1 cellular context compared by ENCODE assay signal in genomic region chr12:12095016-12095415, GRCh38.
TF ChIP-seq lines count a peak whose summit lies in the region.

No MANE protein-coding gene starts in this region.

TF ChIP-seq in HepG2, 621 proteins besides CTCF, POLR2A, EP300 and RAD21 (continues in another document):
- TF ChIP-seq ZNF546 (CRISPR knock-in tag; conservative IDR thresholded peaks at IDR 0.05) (no peak), ZNF337 (CRISPR knock-in tag; IDR thresholded peaks at IDR 0.05; ENCODE audit: borderline replicate concordance, low read depth) (no peak), MED1 (CRISPR knock-in tag; IDR thresholded peaks at IDR 0.05) (0 out of 2 replicates have a peak, but pooled peaks have one; percentile 42), SCMH1 (CRISPR knock-in tag; IDR thresholded peaks at IDR 0.05; ENCODE audit: borderline replicate concordance) (no peak), FOXA3 (CRISPR knock-in tag; IDR thresholded peaks at IDR 0.05) (peak; percentile 48), HNF4A (CRISPR knock-in tag; IDR thresholded peaks at IDR 0.05) (no peak), ZNF260 (CRISPR knock-in tag; IDR thresholded peaks at IDR 0.05; ENCODE audit: borderline replicate concordance, low read depth) (no peak), ZNF234 (CRISPR knock-in tag; conservative IDR thresholded peaks at IDR 0.05) (no peak), HDAC2 (CRISPR knock-in tag; IDR thresholded peaks at IDR 0.05) (no peak), POGZ (CRISPR knock-in tag; IDR thresholded peaks at IDR 0.05) (no peak), SMAD9 (CRISPR knock-in tag; IDR thresholded peaks at IDR 0.05) (no peak), ZNF557 (CRISPR knock-in tag; IDR thresholded peaks at IDR 0.05) (no peak), ZNF512 (CRISPR knock-in tag; IDR thresholded peaks at IDR 0.05) (no peak), HHEX (CRISPR knock-in tag; IDR thresholded peaks at IDR 0.05) (no peak), ZGPAT (CRISPR knock-in tag; IDR thresholded peaks at IDR 0.05) (peak; percentile 40; the same call in 1 of the 2 replicates), ZKSCAN5 (CRISPR knock-in tag; IDR thresholded peaks at IDR 0.05) (no peak), BCL6 (CRISPR knock-in tag; IDR thresholded peaks at IDR 0.05) (peak; percentile 44; the same call in 1 of the 2 replicates), PTBP1 (IDR thresholded peaks at IDR 0.05; ENCODE audit: low read depth, low read length, poor library complexity, severe bottlenecking) (no peak), FOSL2 (CRISPR knock-in tag; IDR thresholded peaks at IDR 0.05) (0 out of 2 replicates have a peak, but pooled peaks have one; percentile 11), ZNF749 (CRISPR knock-in tag; IDR thresholded peaks at IDR 0.05; ENCODE audit: borderline replicate concordance) (no peak), ZNF382 (CRISPR knock-in tag; IDR thresholded peaks at IDR 0.05; ENCODE audit: borderline replicate concordance) (no peak), ZNF816 (CRISPR knock-in tag; IDR thresholded peaks at IDR 0.05; ENCODE audit: borderline replicate concordance) (no peak), NR2F6 (IDR thresholded peaks at IDR 0.05) (0 out of 2 replicates have a peak, but pooled peaks have one; percentile 11), NR2F6 (CRISPR knock-in tag; IDR thresholded peaks at IDR 0.05) (peak; percentile 45; the same call in 1 of the 2 replicates), ZNF451 (CRISPR knock-in tag; IDR thresholded peaks at IDR 0.05) (no peak), HNRNPH1 (optimal IDR thresholded peaks at IDR 0.05; ENCODE audit: low read depth, low read length) (no peak), IKZF5 (CRISPR knock-in tag; IDR thresholded peaks at IDR 0.05) (no peak), KLF12 (CRISPR knock-in tag; IDR thresholded peaks at IDR 0.05; ENCODE audit: borderline replicate concordance) (no peak), FOXP4 (CRISPR knock-in tag; IDR thresholded peaks at IDR 0.05) (peak; percentile 39), HOXD1 (CRISPR knock-in tag; IDR thresholded peaks at IDR 0.05) (no peak), ZNF563 (CRISPR knock-in tag; IDR thresholded peaks at IDR 0.05) (no peak), JDP2 (CRISPR knock-in tag; IDR thresholded peaks at IDR 0.05; ENCODE audit: borderline replicate concordance) (no peak), SP4 (CRISPR knock-in tag; IDR thresholded peaks at IDR 0.05) (no peak), KDM2A (CRISPR knock-in tag; IDR thresholded peaks at IDR 0.05; ENCODE audit: borderline replicate concordance, low read depth) (no peak), ZBTB1 (CRISPR knock-in tag; IDR thresholded peaks at IDR 0.05; ENCODE audit: borderline replicate concordance) (no peak), ZNF292 (CRISPR knock-in tag; IDR thresholded peaks at IDR 0.05; ENCODE audit: borderline replicate concordance, low read depth) (no peak), ZNF431 (CRISPR knock-in tag; IDR thresholded peaks at IDR 0.05; ENCODE audit: borderline replicate concordance, low read depth) (no peak), CREM (IDR thresholded peaks at IDR 0.05) (0 out of 2 replicates have a peak, but pooled peaks have one; percentile 24), CREM (CRISPR knock-in tag; IDR thresholded peaks at IDR 0.05) (no peak), NRL (CRISPR knock-in tag; IDR thresholded peaks at IDR 0.05; ENCODE audit: borderline replicate concordance) (no peak), RARG (CRISPR knock-in tag; IDR thresholded peaks at IDR 0.05; ENCODE audit: low read depth) (no peak), BORCS8-MEF2B (CRISPR knock-in tag; IDR thresholded peaks at IDR 0.05) (no peak), SNAPC5 (CRISPR knock-in tag; IDR thresholded peaks at IDR 0.05; ENCODE audit: borderline replicate concordance) (no peak), ZNF792 (CRISPR knock-in tag; IDR thresholded peaks at IDR 0.05) (no peak), RXRB (CRISPR knock-in tag; IDR thresholded peaks at IDR 0.05; ENCODE audit: borderline replicate concordance) (peak; percentile 68; the same call in 1 of the 2 replicates), MATR3 (CRISPR knock-in tag; IDR thresholded peaks at IDR 0.05) (no peak), ADNP (CRISPR knock-in tag; IDR thresholded peaks at IDR 0.05) (no peak), KMT2B (CRISPR knock-in tag; IDR thresholded peaks at IDR 0.05) (no peak), ZNF761 (CRISPR knock-in tag; conservative IDR thresholded peaks at IDR 0.05) (no peak), ZNF710 (CRISPR knock-in tag; IDR thresholded peaks at IDR 0.05; ENCODE audit: borderline replicate concordance) (no peak), ZNF33B (CRISPR knock-in tag; IDR thresholded peaks at IDR 0.05) (no peak), ZBTB21 (CRISPR knock-in tag; IDR thresholded peaks at IDR 0.05) (no peak)
- TF ChIP-seq, protein P1, sequence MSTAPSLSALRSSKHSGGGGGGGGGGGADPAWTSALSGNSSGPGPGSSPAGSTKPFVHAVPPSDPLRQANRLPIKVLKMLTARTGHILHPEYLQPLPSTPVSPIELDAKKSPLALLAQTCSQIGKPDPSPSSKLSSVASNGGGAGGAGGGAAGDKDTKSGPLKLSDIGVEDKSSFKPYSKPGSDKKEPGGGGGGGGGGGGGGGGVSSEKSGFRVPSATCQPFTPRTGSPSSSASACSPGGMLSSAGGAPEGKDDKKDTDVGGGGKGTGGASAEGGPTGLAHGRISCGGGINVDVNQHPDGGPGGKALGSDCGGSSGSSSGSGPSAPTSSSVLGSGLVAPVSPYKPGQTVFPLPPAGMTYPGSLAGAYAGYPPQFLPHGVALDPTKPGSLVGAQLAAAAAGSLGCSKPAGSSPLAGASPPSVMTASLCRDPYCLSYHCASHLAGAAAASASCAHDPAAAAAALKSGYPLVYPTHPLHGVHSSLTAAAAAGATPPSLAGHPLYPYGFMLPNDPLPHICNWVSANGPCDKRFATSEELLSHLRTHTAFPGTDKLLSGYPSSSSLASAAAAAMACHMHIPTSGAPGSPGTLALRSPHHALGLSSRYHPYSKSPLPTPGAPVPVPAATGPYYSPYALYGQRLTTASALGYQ (CRISPR knock-in tag; IDR thresholded peaks at IDR 0.05), result 0 out of 2 replicates have a peak, but pooled peaks have one; percentile 29
- TF ChIP-seq, protein P2, sequence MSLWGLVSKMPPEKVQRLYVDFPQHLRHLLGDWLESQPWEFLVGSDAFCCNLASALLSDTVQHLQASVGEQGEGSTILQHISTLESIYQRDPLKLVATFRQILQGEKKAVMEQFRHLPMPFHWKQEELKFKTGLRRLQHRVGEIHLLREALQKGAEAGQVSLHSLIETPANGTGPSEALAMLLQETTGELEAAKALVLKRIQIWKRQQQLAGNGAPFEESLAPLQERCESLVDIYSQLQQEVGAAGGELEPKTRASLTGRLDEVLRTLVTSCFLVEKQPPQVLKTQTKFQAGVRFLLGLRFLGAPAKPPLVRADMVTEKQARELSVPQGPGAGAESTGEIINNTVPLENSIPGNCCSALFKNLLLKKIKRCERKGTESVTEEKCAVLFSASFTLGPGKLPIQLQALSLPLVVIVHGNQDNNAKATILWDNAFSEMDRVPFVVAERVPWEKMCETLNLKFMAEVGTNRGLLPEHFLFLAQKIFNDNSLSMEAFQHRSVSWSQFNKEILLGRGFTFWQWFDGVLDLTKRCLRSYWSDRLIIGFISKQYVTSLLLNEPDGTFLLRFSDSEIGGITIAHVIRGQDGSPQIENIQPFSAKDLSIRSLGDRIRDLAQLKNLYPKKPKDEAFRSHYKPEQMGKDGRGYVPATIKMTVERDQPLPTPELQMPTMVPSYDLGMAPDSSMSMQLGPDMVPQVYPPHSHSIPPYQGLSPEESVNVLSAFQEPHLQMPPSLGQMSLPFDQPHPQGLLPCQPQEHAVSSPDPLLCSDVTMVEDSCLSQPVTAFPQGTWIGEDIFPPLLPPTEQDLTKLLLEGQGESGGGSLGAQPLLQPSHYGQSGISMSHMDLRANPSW (CRISPR knock-in tag; IDR thresholded peaks at IDR 0.05; ENCODE audit: borderline replicate concordance), result no peak
- TF ChIP-seq, protein P3, sequence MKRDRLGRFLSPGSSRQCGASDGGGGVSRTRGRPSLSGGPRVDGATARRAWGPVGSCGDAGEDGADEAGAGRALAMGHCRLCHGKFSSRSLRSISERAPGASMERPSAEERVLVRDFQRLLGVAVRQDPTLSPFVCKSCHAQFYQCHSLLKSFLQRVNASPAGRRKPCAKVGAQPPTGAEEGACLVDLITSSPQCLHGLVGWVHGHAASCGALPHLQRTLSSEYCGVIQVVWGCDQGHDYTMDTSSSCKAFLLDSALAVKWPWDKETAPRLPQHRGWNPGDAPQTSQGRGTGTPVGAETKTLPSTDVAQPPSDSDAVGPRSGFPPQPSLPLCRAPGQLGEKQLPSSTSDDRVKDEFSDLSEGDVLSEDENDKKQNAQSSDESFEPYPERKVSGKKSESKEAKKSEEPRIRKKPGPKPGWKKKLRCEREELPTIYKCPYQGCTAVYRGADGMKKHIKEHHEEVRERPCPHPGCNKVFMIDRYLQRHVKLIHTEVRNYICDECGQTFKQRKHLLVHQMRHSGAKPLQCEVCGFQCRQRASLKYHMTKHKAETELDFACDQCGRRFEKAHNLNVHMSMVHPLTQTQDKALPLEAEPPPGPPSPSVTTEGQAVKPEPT (CRISPR knock-in tag; IDR thresholded peaks at IDR 0.05; ENCODE audit: low read depth), result no peak
- TF ChIP-seq, protein P4, sequence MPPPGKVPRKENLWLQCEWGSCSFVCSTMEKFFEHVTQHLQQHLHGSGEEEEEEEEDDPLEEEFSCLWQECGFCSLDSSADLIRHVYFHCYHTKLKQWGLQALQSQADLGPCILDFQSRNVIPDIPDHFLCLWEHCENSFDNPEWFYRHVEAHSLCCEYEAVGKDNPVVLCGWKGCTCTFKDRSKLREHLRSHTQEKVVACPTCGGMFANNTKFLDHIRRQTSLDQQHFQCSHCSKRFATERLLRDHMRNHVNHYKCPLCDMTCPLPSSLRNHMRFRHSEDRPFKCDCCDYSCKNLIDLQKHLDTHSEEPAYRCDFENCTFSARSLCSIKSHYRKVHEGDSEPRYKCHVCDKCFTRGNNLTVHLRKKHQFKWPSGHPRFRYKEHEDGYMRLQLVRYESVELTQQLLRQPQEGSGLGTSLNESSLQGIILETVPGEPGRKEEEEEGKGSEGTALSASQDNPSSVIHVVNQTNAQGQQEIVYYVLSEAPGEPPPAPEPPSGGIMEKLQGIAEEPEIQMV (CRISPR knock-in tag; IDR thresholded peaks at IDR 0.05; ENCODE audit: low read depth), result no peak
- TF ChIP-seq, protein P5, sequence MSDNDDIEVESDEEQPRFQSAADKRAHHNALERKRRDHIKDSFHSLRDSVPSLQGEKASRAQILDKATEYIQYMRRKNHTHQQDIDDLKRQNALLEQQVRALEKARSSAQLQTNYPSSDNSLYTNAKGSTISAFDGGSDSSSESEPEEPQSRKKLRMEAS (IDR thresholded peaks at IDR 0.05), result no peak
